In the genomic region with DNA sequence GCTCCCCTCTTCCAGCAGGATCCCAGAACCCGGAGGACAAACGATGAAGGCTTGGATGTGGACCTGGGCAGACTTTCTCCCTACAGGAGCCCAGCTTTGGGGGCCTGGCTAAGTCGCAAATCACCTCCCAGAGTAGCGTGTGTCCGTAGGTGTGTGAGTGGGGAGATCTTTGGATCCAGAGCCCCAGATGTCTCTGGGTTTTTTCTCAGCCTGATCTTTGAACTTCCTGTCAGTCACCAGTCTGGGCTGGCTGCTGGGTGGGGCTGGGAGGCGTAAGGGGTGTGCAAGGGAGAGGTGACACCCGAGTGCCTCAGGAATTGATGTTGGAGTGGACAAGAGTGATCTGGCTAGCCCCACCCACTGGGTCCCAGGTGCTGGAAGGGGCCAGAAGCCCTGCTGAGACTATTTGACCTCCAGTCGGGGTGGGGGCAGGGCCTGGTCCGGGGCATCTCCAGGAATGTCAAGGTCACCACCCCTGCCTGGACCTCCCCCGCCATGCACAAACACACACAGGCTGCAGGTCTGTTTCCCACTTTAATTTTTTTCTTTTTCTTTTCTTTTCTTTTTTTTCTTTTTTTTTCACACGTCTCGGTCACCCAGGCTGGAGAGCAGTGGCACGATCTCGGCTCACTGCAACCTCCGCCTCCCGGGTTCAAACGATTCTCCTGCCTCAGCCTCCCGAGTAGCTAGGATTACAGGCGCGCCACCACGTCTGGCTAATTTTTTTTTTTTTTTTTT, we compare ENCODE assay signal across 1 cellular context.
TF ChIP-seq lines count a peak whose summit lies in the region.

Gene MOGAT3 (minus strand): TSS at position 175 of the 738 bp plus-strand sequence. CDS start 182 bp downstream, outside the sequence.

TF ChIP-seq in HepG2, 621 proteins besides CTCF, POLR2A, EP300 and RAD21 (continued from another document and continues in another):
- peak; percentile 55; the same call in 1 of the 2 replicates for TF ChIP-seq AFF4 (CRISPR knock-in tag; IDR thresholded peaks at IDR 0.05)
- no peak for TF ChIP-seq DZIP1 (CRISPR knock-in tag; IDR thresholded peaks at IDR 0.05)
- TF ChIP-seq, protein P1, sequence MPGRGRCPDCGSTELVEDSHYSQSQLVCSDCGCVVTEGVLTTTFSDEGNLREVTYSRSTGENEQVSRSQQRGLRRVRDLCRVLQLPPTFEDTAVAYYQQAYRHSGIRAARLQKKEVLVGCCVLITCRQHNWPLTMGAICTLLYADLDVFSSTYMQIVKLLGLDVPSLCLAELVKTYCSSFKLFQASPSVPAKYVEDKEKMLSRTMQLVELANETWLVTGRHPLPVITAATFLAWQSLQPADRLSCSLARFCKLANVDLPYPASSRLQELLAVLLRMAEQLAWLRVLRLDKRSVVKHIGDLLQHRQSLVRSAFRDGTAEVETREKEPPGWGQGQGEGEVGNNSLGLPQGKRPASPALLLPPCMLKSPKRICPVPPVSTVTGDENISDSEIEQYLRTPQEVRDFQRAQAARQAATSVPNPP (CRISPR knock-in tag; IDR thresholded peaks at IDR 0.05): no peak
- TF ChIP-seq ZC3H4 (CRISPR knock-in tag; IDR thresholded peaks at IDR 0.05; ENCODE audit: borderline replicate concordance): peak; percentile 65; the same call in 1 of the 2 replicates
- TF ChIP-seq, protein P2, sequence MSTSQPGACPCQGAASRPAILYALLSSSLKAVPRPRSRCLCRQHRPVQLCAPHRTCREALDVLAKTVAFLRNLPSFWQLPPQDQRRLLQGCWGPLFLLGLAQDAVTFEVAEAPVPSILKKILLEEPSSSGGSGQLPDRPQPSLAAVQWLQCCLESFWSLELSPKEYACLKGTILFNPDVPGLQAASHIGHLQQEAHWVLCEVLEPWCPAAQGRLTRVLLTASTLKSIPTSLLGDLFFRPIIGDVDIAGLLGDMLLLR (CRISPR knock-in tag; IDR thresholded peaks at IDR 0.05): no peak
- TF ChIP-seq, protein P3, sequence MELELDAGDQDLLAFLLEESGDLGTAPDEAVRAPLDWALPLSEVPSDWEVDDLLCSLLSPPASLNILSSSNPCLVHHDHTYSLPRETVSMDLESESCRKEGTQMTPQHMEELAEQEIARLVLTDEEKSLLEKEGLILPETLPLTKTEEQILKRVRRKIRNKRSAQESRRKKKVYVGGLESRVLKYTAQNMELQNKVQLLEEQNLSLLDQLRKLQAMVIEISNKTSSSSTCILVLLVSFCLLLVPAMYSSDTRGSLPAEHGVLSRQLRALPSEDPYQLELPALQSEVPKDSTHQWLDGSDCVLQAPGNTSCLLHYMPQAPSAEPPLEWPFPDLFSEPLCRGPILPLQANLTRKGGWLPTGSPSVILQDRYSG (CRISPR knock-in tag; IDR thresholded peaks at IDR 0.05): no peak
- no peak; the same call in 1 of the 2 replicates for TF ChIP-seq ZNF264 (CRISPR knock-in tag; IDR thresholded peaks at IDR 0.05)
- TF ChIP-seq, protein P4, sequence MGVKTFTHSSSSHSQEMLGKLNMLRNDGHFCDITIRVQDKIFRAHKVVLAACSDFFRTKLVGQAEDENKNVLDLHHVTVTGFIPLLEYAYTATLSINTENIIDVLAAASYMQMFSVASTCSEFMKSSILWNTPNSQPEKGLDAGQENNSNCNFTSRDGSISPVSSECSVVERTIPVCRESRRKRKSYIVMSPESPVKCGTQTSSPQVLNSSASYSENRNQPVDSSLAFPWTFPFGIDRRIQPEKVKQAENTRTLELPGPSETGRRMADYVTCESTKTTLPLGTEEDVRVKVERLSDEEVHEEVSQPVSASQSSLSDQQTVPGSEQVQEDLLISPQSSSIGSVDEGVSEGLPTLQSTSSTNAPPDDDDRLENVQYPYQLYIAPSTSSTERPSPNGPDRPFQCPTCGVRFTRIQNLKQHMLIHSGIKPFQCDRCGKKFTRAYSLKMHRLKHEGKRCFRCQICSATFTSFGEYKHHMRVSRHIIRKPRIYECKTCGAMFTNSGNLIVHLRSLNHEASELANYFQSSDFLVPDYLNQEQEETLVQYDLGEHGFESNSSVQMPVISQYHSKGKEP (CRISPR knock-in tag; IDR thresholded peaks at IDR 0.05): no peak
- peak; percentile 45 for TF ChIP-seq SRSF1 (optimal IDR thresholded peaks at IDR 0.05; ENCODE audit: low read depth, low read length)
- no peak for TF ChIP-seq ZNF124 (CRISPR knock-in tag; IDR thresholded peaks at IDR 0.05)
- TF ChIP-seq TCF7L2 (IDR thresholded peaks at IDR 0.05; ENCODE audit: low read depth, low read length): no peak
- TF ChIP-seq SOX13 (IDR thresholded peaks at IDR 0.05): 0 out of 2 replicates have a peak, but pooled peaks have one; percentile 40
- TF ChIP-seq SOX13 (CRISPR knock-in tag; conservative IDR thresholded peaks at IDR 0.05 in 1 of 2, IDR thresholded peaks at IDR 0.05 in 1 of 2): peak in 1 of 2 experiments; percentile 63; a peak in 2 of 4 replicates
- peak; percentile 45; the same call in 1 of the 2 replicates for TF ChIP-seq FOXO1 (CRISPR knock-in tag; IDR thresholded peaks at IDR 0.05)
- TF ChIP-seq ZNF792 (CRISPR knock-in tag; IDR thresholded peaks at IDR 0.05): peak; percentile 67
- TF ChIP-seq ZNF549 (CRISPR knock-in tag; IDR thresholded peaks at IDR 0.05): no peak
- TF ChIP-seq RFXANK (CRISPR knock-in tag; IDR thresholded peaks at IDR 0.05): peak; percentile 60; the same call in 1 of the 2 replicates
- no peak for TF ChIP-seq ZNF644 (CRISPR knock-in tag; IDR thresholded peaks at IDR 0.05; ENCODE audit: low read depth)
- peak; percentile 30 for TF ChIP-seq ASH2L (IDR thresholded peaks at IDR 0.05; ENCODE audit: insufficient read length, low read depth, low read length)
- TF ChIP-seq MEF2D (CRISPR knock-in tag; IDR thresholded peaks at IDR 0.05): peak; percentile 93
- TF ChIP-seq ZSCAN29 (CRISPR knock-in tag; conservative IDR thresholded peaks at IDR 0.05): peak; percentile 14; the same call in 1 of the 2 replicates
- TF ChIP-seq, protein P5, sequence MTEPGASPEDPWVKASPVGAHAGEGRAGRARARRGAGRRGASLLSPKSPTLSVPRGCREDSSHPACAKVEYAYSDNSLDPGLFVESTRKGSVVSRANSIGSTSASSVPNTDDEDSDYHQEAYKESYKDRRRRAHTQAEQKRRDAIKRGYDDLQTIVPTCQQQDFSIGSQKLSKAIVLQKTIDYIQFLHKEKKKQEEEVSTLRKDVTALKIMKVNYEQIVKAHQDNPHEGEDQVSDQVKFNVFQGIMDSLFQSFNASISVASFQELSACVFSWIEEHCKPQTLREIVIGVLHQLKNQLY (CRISPR knock-in tag; IDR thresholded peaks at IDR 0.05): peak; percentile 62
- peak; percentile 69 for TF ChIP-seq MAX (IDR thresholded peaks at IDR 0.05)
- no peak for TF ChIP-seq NBN (conservative IDR thresholded peaks at IDR 0.05)
- TF ChIP-seq RXRA (CRISPR knock-in tag; IDR thresholded peaks at IDR 0.05): peak; percentile 95
- peak; percentile 48; the same call in 1 of the 2 replicates for TF ChIP-seq ATF7-NPFF (CRISPR knock-in tag; IDR thresholded peaks at IDR 0.05; ENCODE audit: low read depth)
- TF ChIP-seq TGIF2 (CRISPR knock-in tag; IDR thresholded peaks at IDR 0.05): no peak
- TF ChIP-seq HBP1 (CRISPR knock-in tag; IDR thresholded peaks at IDR 0.05; ENCODE audit: low read depth): no peak
- TF ChIP-seq ZFYVE20 (CRISPR knock-in tag; IDR thresholded peaks at IDR 0.05; ENCODE audit: borderline replicate concordance, low read depth): no peak
- peak; percentile 74; the same call in 1 of the 2 replicates for TF ChIP-seq ZFP37 (CRISPR knock-in tag; IDR thresholded peaks at IDR 0.05; ENCODE audit: borderline replicate concordance)
- peak; percentile 61; the same call in 1 of the 2 replicates for TF ChIP-seq HHEX (CRISPR knock-in tag; IDR thresholded peaks at IDR 0.05)
- TF ChIP-seq SNAI1 (CRISPR knock-in tag; IDR thresholded peaks at IDR 0.05; ENCODE audit: borderline replicate concordance): no peak
- peak; percentile 55; the same call in 1 of the 2 replicates for TF ChIP-seq YEATS4 (CRISPR knock-in tag; IDR thresholded peaks at IDR 0.05; ENCODE audit: borderline replicate concordance)
- TF ChIP-seq ZSCAN20 (CRISPR knock-in tag; IDR thresholded peaks at IDR 0.05; ENCODE audit: borderline replicate concordance): 0 out of 2 replicates have a peak, but pooled peaks have one; percentile 31
- 0 out of 2 replicates have a peak, but pooled peaks have one; percentile 82 for TF ChIP-seq ZNF33A (CRISPR knock-in tag; IDR thresholded peaks at IDR 0.05; ENCODE audit: borderline replicate concordance)
- TF ChIP-seq NFKBIZ (CRISPR knock-in tag; IDR thresholded peaks at IDR 0.05): 0 out of 2 replicates have a peak, but pooled peaks have one; percentile 39
- peak; percentile 70 for TF ChIP-seq CBX5 (CRISPR knock-in tag; IDR thresholded peaks at IDR 0.05; ENCODE audit: borderline replicate concordance)
- TF ChIP-seq KLF6 (CRISPR knock-in tag; IDR thresholded peaks at IDR 0.05): no peak
- TF ChIP-seq ZNF451 (CRISPR knock-in tag; IDR thresholded peaks at IDR 0.05): no peak
- TF ChIP-seq SRY (CRISPR knock-in tag; IDR thresholded peaks at IDR 0.05): 0 out of 2 replicates have a peak, but pooled peaks have one; percentile 17
- peak; percentile 70; the same call in 1 of the 2 replicates for TF ChIP-seq ZNF614 (CRISPR knock-in tag; IDR thresholded peaks at IDR 0.05; ENCODE audit: borderline replicate concordance)
- TF ChIP-seq NKX3-1 (CRISPR knock-in tag; IDR thresholded peaks at IDR 0.05): no peak
- peak; percentile 84; the same call in 1 of the 2 replicates for TF ChIP-seq DMAP1 (CRISPR knock-in tag; IDR thresholded peaks at IDR 0.05)
- TF ChIP-seq SNAPC5 (CRISPR knock-in tag; IDR thresholded peaks at IDR 0.05; ENCODE audit: borderline replicate concordance): no peak
- no peak for TF ChIP-seq ZNF24 (IDR thresholded peaks at IDR 0.05)
- TF ChIP-seq ETV5 (CRISPR knock-in tag; IDR thresholded peaks at IDR 0.05; ENCODE audit: borderline replicate concordance): peak; percentile 95
- TF ChIP-seq ZNF816 (CRISPR knock-in tag; IDR thresholded peaks at IDR 0.05; ENCODE audit: borderline replicate concordance): peak; percentile 88
- TF ChIP-seq SIN3B (IDR thresholded peaks at IDR 0.05; ENCODE audit: low read length): no peak
- TF ChIP-seq ZNF737 (CRISPR knock-in tag; IDR thresholded peaks at IDR 0.05; ENCODE audit: borderline replicate concordance): 0 out of 2 replicates have a peak, but pooled peaks have one; percentile 7
- peak; percentile 95 for TF ChIP-seq POLR2G (IDR thresholded peaks at IDR 0.05; ENCODE audit: low read depth, low read length)
